Comparison of ENCODE assay signal across 11 cellular contexts in genomic region chr1:164767257-164768044, GRCh38.
DNase-seq lines count a peak whose midpoint lies in the region; ATAC-seq and TF ChIP-seq lines count a peak whose summit lies in the region.
"Had no signal": no experiment of that assay in that cellular context is flagged by ENCODE, and none has a peak within 500 bp of the region (broad histone marks: within the 10 kb centered on the region; RNA-seq: fewer than 3 reads in every experiment).

No MANE protein-coding gene starts in this region.

- H3K4me3 Mint-ChIP-seq in nephron, result peak overlapping the region in 1 of 3 experiments; percentile 15
- H3K4me3 Mint-ChIP-seq: activated CD4-positive, alpha-beta T cell treated with anti-CD3 and anti-CD28 coated beads, Interleukin-2, amount 10 ng/mL, durations not matched to agents 24 days and 14 days had no signal

- CTCF ChIA-PET in AG04449 (lab: Yijun Ruan, JAX), result interaction anchor here (0.6 kb wide), 1 partner anchor 60 kb away, joined by 3 read pairs; no protein-coding TSS in a partner anchor

- H3K4me3 ChIP-seq in AG04449 (ENCODE audit: low read depth, low read length) (no peak overlapping the region), epithelial cell of esophagus (ENCODE audit: low read length) (no peak overlapping the region)

- peak; percentile 87 for DNase-seq in AG04449 (ENCODE audit: low read depth, low spot score)
- DNase-seq in NCI-H1694 treated with DMSO at 0.1 percent for 48 hours (lab: John Stamatoyannopoulos, UW), result peak; percentile 95
- DNase-seq in epithelial cell of esophagus (ENCODE audit: low read depth), result peak; percentile 47
- no peak for DNase-seq in NCI-H1930 (lab: John Stamatoyannopoulos, UW)
- no peak for DNase-seq in 8988T
- no peak for DNase-seq in NCI-H2107 treated with DMSO at 0.1 percent for 48 hours (lab: John Stamatoyannopoulos, UW; ENCODE audit: unreplicated experiment)
- DNase-seq in left lobe of liver (ENCODE audit: low spot score), result no peak
- DNase-seq: activated CD4-positive, alpha-beta T cell treated with anti-CD3 and anti-CD28 coated beads, Interleukin-2, amount 10 ng/mL, durations not matched to agents 24 days and 14 days; C1 segment of cervical spinal cord; stimulated activated CD4-positive, alpha-beta T cell treated with anti-CD3 and anti-CD28 coated beads, Interleukin-4, amount 100 ng/mL, for 4 hours had no signal

- peaks cover 70% of the 10 kb centered on the region for H3K4me1 Mint-ChIP-seq in nephron
- H3K4me1 Mint-ChIP-seq: activated CD4-positive, alpha-beta T cell treated with anti-CD3 and anti-CD28 coated beads, Interleukin-2, amount 10 ng/mL, durations not matched to agents 24 days and 14 days had no signal

- peaks cover 32% of the 10 kb centered on the region for H3K36me3 Mint-ChIP-seq in nephron (ENCODE audit: low read depth)

- no peaks in the 10 kb centered on the region for H3K27me3 Mint-ChIP-seq in nephron (ENCODE audit: low read depth)
- H3K27me3 Mint-ChIP-seq: activated CD4-positive, alpha-beta T cell treated with anti-CD3 and anti-CD28 coated beads, Interleukin-2, amount 10 ng/mL, durations not matched to agents 24 days and 14 days had no signal

- no peaks in the 10 kb centered on the region for H3K9me3 Mint-ChIP-seq in nephron
- H3K9me3 Mint-ChIP-seq: activated CD4-positive, alpha-beta T cell treated with anti-CD3 and anti-CD28 coated beads, Interleukin-2, amount 10 ng/mL, durations not matched to agents 24 days and 14 days had no signal

- no peak for ATAC-seq in left lobe of liver

- POLR2A ChIA-PET in AG04449 (lab: Yijun Ruan, JAX), result interaction anchor here (1.5 kb wide), 1 partner anchor 14 kb away, joined by 5 read pairs; no protein-coding TSS in a partner anchor

- TF ChIP-seq CTCF in AG04449 (IDR thresholded peaks at IDR 0.05; ENCODE audit: insufficient read depth, low read length, missing control alignments) (no peak), epithelial cell of esophagus (IDR thresholded peaks at IDR 0.05; ENCODE audit: insufficient read depth, low read depth, low read length, missing control alignments) (no peak), nephron (IDR thresholded peaks at IDR 0.05; ENCODE audit: unreplicated experiment in 3 of 3) (no peak)

- peak overlapping the region; percentile 86 to 95 (median 91) for H3K27ac Mint-ChIP-seq in nephron
- H3K27ac Mint-ChIP-seq: activated CD4-positive, alpha-beta T cell treated with anti-CD3 and anti-CD28 coated beads, Interleukin-2, amount 10 ng/mL, durations not matched to agents 24 days and 14 days had no signal

Comparison
In these comparisons a context has a peak if more than half of its experiments do, and no peak if none do; other contexts are left out.
1. DNase-seq: peak in AG04449 (single experiment), NCI-H1694 treated with DMSO at 0.1 percent for 48 hours (single experiment) and epithelial cell of esophagus (single experiment); none in NCI-H1930 (0 of 2), 8988T (single experiment), NCI-H2107 treated with DMSO at 0.1 percent for 48 hours (single experiment) and left lobe of liver (single experiment).